ENCODE assay signal across 21 cellular contexts in genomic region chr4:25919676-25920075, GRCh38. TPM values are rescaled to one million over a fixed set of nuclear protein-coding genes. Genes with fewer than 3 reads are reported as not detected.
DNase-seq lines count a peak whose midpoint lies in the region; ATAC-seq, FAIRE-seq and TF ChIP-seq lines count a peak whose summit lies in the region.
"Had no signal": no experiment of that assay in that cellular context is flagged by ENCODE, and none has a peak within 500 bp of the region (broad histone marks: within the 10 kb centered on the region; RNA-seq: fewer than 3 reads in every experiment).

No MANE protein-coding gene starts in this region.

- peak overlapping the region; percentile 31 for H3K4me3 Mint-ChIP-seq in progenitor cell of endocrine pancreas (ENCODE audit: low read depth)
- H3K4me3 Mint-ChIP-seq: activated CD4-positive, alpha-beta T cell treated with anti-CD3 and anti-CD28 coated beads, Interleukin-2, amount 10 ng/mL, durations not matched to agents 24 days and 14 days; activated naive CD4-positive, alpha-beta T cell treated with anti-CD3 and anti-CD28 coated beads, Interleukin-2, amount 10 ng/mL, durations not matched to agents 7 days and 5 days; natural killer cell had no signal

- H3K9ac ChIP-seq in endothelial cell of umbilical vein (replicated peaks; ENCODE audit: extremely low read depth, insufficient read depth, low read length), result no peak overlapping the region

- intact Hi-C loops in PC-9 (cut with micrococcal nuclease; ENCODE audit: unreplicated experiment) (loop anchor here (10.0 kb wide), 1 partner anchor 495 kb away; no protein-coding TSS in a partner anchor), endothelial cell of umbilical vein (cut with micrococcal nuclease) (no loop called here)

- FAIRE-seq in endothelial cell of umbilical vein (lab: Jason Lieb, UNC), result peak; percentile 59
- FAIRE-seq: H54 had no signal

- no peak for TF ChIP-seq POLR2A in endothelial cell of umbilical vein (IDR thresholded peaks at IDR 0.05; ENCODE audit: low read depth, low read length)

- TF ChIP-seq CTCF in PC-9 (conservative IDR thresholded peaks at IDR 0.05), result no peak
- TF ChIP-seq CTCF in endothelial cell of umbilical vein (IDR thresholded peaks at IDR 0.05; ENCODE audit: extremely low read depth in 1 of 2, insufficient read depth in 1 of 2, low read depth in 1 of 2, low read length in 2 of 2), result no peak
- TF ChIP-seq CTCF in progenitor cell of endocrine pancreas (IDR thresholded peaks at IDR 0.05; ENCODE audit: unreplicated experiment), result no peak

- H3K36me3 Mint-ChIP-seq in progenitor cell of endocrine pancreas (ENCODE audit: insufficient read depth), result peaks cover 12% of the 10 kb centered on the region
- H3K36me3 Mint-ChIP-seq: natural killer cell had no signal

- H3F3A ChIP-seq in PC-9 (ENCODE audit: insufficient read depth, low read depth), result peaks cover 2% of the 10 kb centered on the region; the same call in 1 of the 2 replicates

- no peaks in the 10 kb centered on the region for H3K36me3 ChIP-seq in PC-9 (ENCODE audit: low read depth)
- no peaks in the 10 kb centered on the region for H3K36me3 ChIP-seq in endothelial cell of umbilical vein (ENCODE audit: control insufficient read depth in 2 of 2, extremely low read depth in 1 of 2, insufficient read depth in 2 of 2, low read length in 2 of 2)
- no peaks in the 10 kb centered on the region for H3K36me3 ChIP-seq in MG63
- H3K36me3 ChIP-seq: upper lobe of right lung had no signal

- H3K27me3 ChIP-seq in PC-9 (ENCODE audit: insufficient read depth, low read depth) (no peaks in the 10 kb centered on the region), endothelial cell of umbilical vein (ENCODE audit: control insufficient read depth in 2 of 2, insufficient read depth in 2 of 2, low read length in 2 of 2) (no peaks in the 10 kb centered on the region), MG63 (no peaks in the 10 kb centered on the region)
- H3K27me3 ChIP-seq: BE2C, dorsolateral prefrontal cortex, heart left ventricle, upper lobe of right lung had no signal

- no peaks in the 10 kb centered on the region for H4K20me1 ChIP-seq in PC-9 (ENCODE audit: insufficient read depth)
- H4K20me1 ChIP-seq in endothelial cell of umbilical vein (replicated peaks; ENCODE audit: control insufficient read depth, extremely low read depth, insufficient read depth, low read length), result no peaks in the 10 kb centered on the region

- H3K79me2 ChIP-seq in PC-9 (ENCODE audit: low read depth) (peaks cover 19% of the 10 kb centered on the region), endothelial cell of umbilical vein (ENCODE audit: control insufficient read depth, insufficient read depth, low read length) (no peaks in the 10 kb centered on the region)

- no peak overlapping the region for H3K4me3 ChIP-seq in PC-9
- no peak overlapping the region for H3K4me3 ChIP-seq in endothelial cell of umbilical vein (replicated peaks in 1 of 3; ENCODE audit: insufficient read depth in 1 of 3, low read depth in 1 of 3, low read length in 3 of 3)
- H3K4me3 ChIP-seq in MG63, result no peak overlapping the region
- H3K4me3 ChIP-seq: dorsolateral prefrontal cortex, heart left ventricle, SK-N-MC, upper lobe of right lung had no signal

- CTCF ChIA-PET in PC-9 (lab: Charles Lee) (no interaction called here), endothelial cell of umbilical vein (lab: Charles Lee) (no interaction called here)

- no peaks in the 10 kb centered on the region for H3K9me2 ChIP-seq in PC-9 (ENCODE audit: insufficient read depth)

- peak overlapping the region; percentile 94 for H3K27ac Mint-ChIP-seq in progenitor cell of endocrine pancreas
- H3K27ac Mint-ChIP-seq: activated CD4-positive, alpha-beta T cell treated with anti-CD3 and anti-CD28 coated beads, Interleukin-2, amount 10 ng/mL, durations not matched to agents 24 days and 14 days; activated naive CD4-positive, alpha-beta T cell treated with anti-CD3 and anti-CD28 coated beads, Interleukin-2, amount 10 ng/mL, durations not matched to agents 7 days and 5 days; natural killer cell had no signal

- H3K27ac ChIP-seq in PC-9 (peak overlapping the region; percentile 73), endothelial cell of umbilical vein (ENCODE audit: insufficient read depth, low read depth, low read length) (peak overlapping the region; percentile 53)
- H3K27ac ChIP-seq: dorsolateral prefrontal cortex, heart left ventricle, SK-N-MC, upper lobe of right lung had no signal

- DNase-seq in HuH-7 (ENCODE audit: low spot score), result peak; percentile 84
- DNase-seq in PC-9, result peak in 1 of 2 experiments; percentile 62
- DNase-seq in endothelial cell of umbilical vein (ENCODE audit: low read depth, low spot score), result peak; percentile 72
- DNase-seq in progenitor cell of endocrine pancreas (ENCODE audit: low spot score, unreplicated experiment), result no peak
- DNase-seq in SIG-M5 (lab: John Stamatoyannopoulos, UW), result no peak
- DNase-seq in foreskin melanocyte, result no peak
- DNase-seq in MG63, result no peak
- DNase-seq: activated CD4-positive, alpha-beta T cell treated with anti-CD3 and anti-CD28 coated beads, Interleukin-2, amount 10 ng/mL, durations not matched to agents 24 days and 14 days; activated naive CD4-positive, alpha-beta T cell treated with anti-CD3 and anti-CD28 coated beads, Interleukin-2, amount 10 ng/mL, durations not matched to agents 7 days and 5 days; BE2C; dorsolateral prefrontal cortex; heart left ventricle; mammary epithelial cell; natural killer cell; NCI-H1694; NCI-H446 treated with DMSO at 0.1 percent for 48 hours; stimulated activated naive CD4-positive, alpha-beta T cell treated with Interleukin-2 at 50 U/mL for 16 hours; upper lobe of right lung had no signal

- no peaks in the 10 kb centered on the region for H3K27me3 Mint-ChIP-seq in progenitor cell of endocrine pancreas
- H3K27me3 Mint-ChIP-seq: activated CD4-positive, alpha-beta T cell treated with anti-CD3 and anti-CD28 coated beads, Interleukin-2, amount 10 ng/mL, durations not matched to agents 24 days and 14 days; activated naive CD4-positive, alpha-beta T cell treated with anti-CD3 and anti-CD28 coated beads, Interleukin-2, amount 10 ng/mL, durations not matched to agents 7 days and 5 days had no signal

- H3K4me1 ChIP-seq in PC-9 (replicated peaks; ENCODE audit: insufficient read depth), result peaks cover 21% of the 10 kb centered on the region
- H3K4me1 ChIP-seq in endothelial cell of umbilical vein (ENCODE audit: control insufficient read depth, extremely low read depth, insufficient read depth, low read length), result peaks cover 4% of the 10 kb centered on the region
- H3K4me1 ChIP-seq: BE2C, upper lobe of right lung had no signal

- POLR2A ChIA-PET in PC-9 (lab: Charles Lee; ENCODE audit: unreplicated experiment), result no interaction called here
- POLR2A ChIA-PET in endothelial cell of umbilical vein (lab: Charles Lee), result no interaction called here

- peaks cover 28% of the 10 kb centered on the region for H3K4me1 Mint-ChIP-seq in progenitor cell of endocrine pancreas (ENCODE audit: low read depth)

- H3K9me1 ChIP-seq in endothelial cell of umbilical vein (replicated peaks; ENCODE audit: control insufficient read depth, extremely low read depth, insufficient read depth, low read length), result no peaks in the 10 kb centered on the region

- dilution Hi-C loops in endothelial cell of umbilical vein (cut with MboI; ENCODE audit: extremely low pct_ligation_motif_present, low sequenced_read_pairs), result no loop called here

- ATAC-seq in HG03159 (IDR thresholded peaks at IDR 0.05; ENCODE audit: unreplicated experiment), result no peak
- ATAC-seq: heart left ventricle, natural killer cell, upper lobe of right lung had no signal

- BruUV-seq in PC-9 (replicated peaks; lab: Mats Ljungman, UMichigan) (no TSS peak), endothelial cell of umbilical vein (replicated peaks; lab: Mats Ljungman, UMichigan) (no TSS peak)

- no peaks in the 10 kb centered on the region for H3K9me3 ChIP-seq in PC-9 (ENCODE audit: insufficient read depth, low read depth)
- H3K9me3 ChIP-seq in endothelial cell of umbilical vein (replicated peaks; ENCODE audit: control insufficient read depth, insufficient read depth, low read length), result no peaks in the 10 kb centered on the region
- no peaks in the 10 kb centered on the region for H3K9me3 ChIP-seq in MG63
- H3K9me3 ChIP-seq: BE2C, heart left ventricle, upper lobe of right lung had no signal

- H2AFZ ChIP-seq in PC-9, result no peak overlapping the region
- peak overlapping the region; percentile 26 for H2AFZ ChIP-seq in endothelial cell of umbilical vein (ENCODE audit: low read depth, low read length)

- H3K9me3 Mint-ChIP-seq in progenitor cell of endocrine pancreas (ENCODE audit: low read depth), result no peaks in the 10 kb centered on the region
- H3K9me3 Mint-ChIP-seq: activated CD4-positive, alpha-beta T cell treated with anti-CD3 and anti-CD28 coated beads, Interleukin-2, amount 10 ng/mL, durations not matched to agents 24 days and 14 days; activated naive CD4-positive, alpha-beta T cell treated with anti-CD3 and anti-CD28 coated beads, Interleukin-2, amount 10 ng/mL, durations not matched to agents 7 days and 5 days; natural killer cell had no signal

- H3K4me2 ChIP-seq in PC-9 (peak overlapping the region; percentile 64), endothelial cell of umbilical vein (ENCODE audit: insufficient read depth, low read length) (no peak overlapping the region)

RNA-seq across cellular contexts. Expression of gene SMIM20, which starts 5.7 kb away (rescaled TPM):
- 40.5 and 44.2 TPM in 2 replicates for total RNA-seq in PC-9 (2021)
- 18.1 and 19.2 TPM in 2 replicates for total RNA-seq in endothelial cell of umbilical vein
- 6.8 and 10.2 TPM in 2 replicates for polyA plus RNA-seq in endothelial cell of umbilical vein
- 14.1 and 15.0 TPM in 2 replicates for polyA plus RNA-seq in endothelial cell of umbilical vein (2011; cell fraction: cytosol; rRNA removed)
- 4.7 and 5.9 TPM in 2 replicates for polyA plus RNA-seq in endothelial cell of umbilical vein (2011; cell fraction: nucleus; rRNA removed)
- 11.6 and 15.0 TPM in 2 replicates for polyA plus RNA-seq in endothelial cell of umbilical vein (2012)
- 1.5 and 2.1 TPM in 2 replicates for polyA minus RNA-seq in endothelial cell of umbilical vein
- 5.8 TPM for polyA minus RNA-seq in endothelial cell of umbilical vein (2011; cell fraction: cytosol; rRNA and poly(A)+ RNA removed)
- polyA minus RNA-seq in endothelial cell of umbilical vein (2011; cell fraction: nucleus; rRNA and poly(A)+ RNA removed), result 1.9 and 4.0 TPM in 2 replicates
- total RNA-seq in progenitor cell of endocrine pancreas, result 40.5 and 41.2 TPM in 2 replicates
- 23.1 and 35.9 TPM in 2 replicates for total RNA-seq in MG63 (2014; rRNA removed; shearing (Covaris generic); ENCODE audit: low replicate concordance)

RNA-seq across cellular contexts. Expression of gene SEL1L3, which starts 56.9 kb away (rescaled TPM):
- total RNA-seq in PC-9 (2021), result 78.4 and 79.2 TPM in 2 replicates
- total RNA-seq in endothelial cell of umbilical vein, result 91.1 and 122 TPM in 2 replicates
- 47.7 and 53.4 TPM in 2 replicates for polyA plus RNA-seq in endothelial cell of umbilical vein
- 42.6 and 50.0 TPM in 2 replicates for polyA plus RNA-seq in endothelial cell of umbilical vein (2011; cell fraction: cytosol; rRNA removed)
- 67.9 and 78.6 TPM in 2 replicates for polyA plus RNA-seq in endothelial cell of umbilical vein (2011; cell fraction: nucleus; rRNA removed)
- polyA plus RNA-seq in endothelial cell of umbilical vein (2012), result 61.5 and 69.0 TPM in 2 replicates
- polyA minus RNA-seq in endothelial cell of umbilical vein, result 132 and 170 TPM in 2 replicates
- 10.4 TPM for polyA minus RNA-seq in endothelial cell of umbilical vein (2011; cell fraction: cytosol; rRNA and poly(A)+ RNA removed)
- 124 and 188 TPM in 2 replicates for polyA minus RNA-seq in endothelial cell of umbilical vein (2011; cell fraction: nucleus; rRNA and poly(A)+ RNA removed)
- total RNA-seq in progenitor cell of endocrine pancreas, result 61.3 and 62.7 TPM in 2 replicates
- 37.6 and 65.3 TPM in 2 replicates for total RNA-seq in MG63 (2014; rRNA removed; shearing (Covaris generic); ENCODE audit: low replicate concordance)

Comparison
In these comparisons a context has a peak if more than half of its experiments do, and no peak if none do; other contexts are left out.
1. DNase-seq: peak in HuH-7 (single experiment) and endothelial cell of umbilical vein (single experiment); none in progenitor cell of endocrine pancreas (single experiment), SIG-M5 (single experiment), foreskin melanocyte (single experiment) and MG63 (single experiment).